Comparison of ENCODE assay signal across 25 cellular contexts in the genomic region with DNA sequence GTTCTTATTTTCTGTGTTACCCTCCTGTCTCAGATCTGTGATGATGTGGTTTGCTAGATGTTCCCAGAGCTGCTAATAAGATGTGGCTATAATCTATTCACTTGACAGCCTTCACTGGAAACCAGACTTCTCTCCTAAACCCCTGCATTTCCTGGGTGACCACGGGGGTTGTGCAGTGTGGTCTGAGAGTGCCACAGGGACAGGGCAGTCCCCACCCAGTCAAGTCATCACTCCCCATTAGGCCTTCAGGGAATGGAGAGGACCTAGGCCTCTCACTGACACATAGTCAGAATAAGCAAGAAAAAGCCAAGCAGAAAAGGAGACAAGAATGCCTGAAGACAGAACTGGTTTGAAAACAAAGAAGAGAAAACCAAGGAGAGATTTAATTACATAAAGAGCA. TPM values are rescaled to one million over a fixed set of nuclear protein-coding genes. Genes with fewer than 3 reads are reported as not detected.
DNase-seq lines count a peak whose midpoint lies in the region; ATAC-seq, FAIRE-seq and TF ChIP-seq lines count a peak whose summit lies in the region.
"Had no signal": no experiment of that assay in that cellular context is flagged by ENCODE, and none has a peak within 500 bp of the region (broad histone marks: within the 10 kb centered on the region; RNA-seq: fewer than 3 reads in every experiment).

No MANE protein-coding gene starts in this region.

- intact Hi-C loops in CD4-positive, alpha-beta memory T cell (cut with micrococcal nuclease): no loop called here

- no peaks in the 10 kb centered on the region for H3K9me3 Mint-ChIP-seq in GM23338
- peaks cover 2% of the 10 kb centered on the region for H3K9me3 Mint-ChIP-seq in natural killer cell treated with Interleukin-12 subunit alpha and Interleukin-12 subunit beta and Interleukin-15 and Interleukin-18, amount 100 ng/mL, for 72 hours
- H3K9me3 Mint-ChIP-seq in CD4-positive, alpha-beta memory T cell: peaks cover 0 to 2% (median 0%) of the 10 kb centered on the region in 8 donors
- H3K9me3 Mint-ChIP-seq: CD4-positive, alpha-beta T cell; H9 had no signal

- no peak for TF ChIP-seq POLR2A in H1 (IDR thresholded peaks at IDR 0.05; ENCODE audit: control extremely low read depth in 1 of 2, low read depth in 2 of 2, low read length in 2 of 2)

- no peak overlapping the region for H3K4me3 ChIP-seq in GM23338
- no peak overlapping the region for H3K4me3 ChIP-seq in H1 (ENCODE audit: extremely low read depth in 1 of 4, insufficient read depth in 2 of 4, low read depth in 3 of 4, low read length in 4 of 4)
- H3K4me3 ChIP-seq in CD4-positive, alpha-beta memory T cell (ENCODE audit: low read length in 2 of 2): no peak overlapping the region
- H3K4me3 ChIP-seq: A549; BLaER1 treated with 17β-estradiol and CSF1 and Interleukin-3, amounts not matched to agents 10 nM and 100 nM had no signal

- H2AFZ ChIP-seq in GM23338: no peak overlapping the region
- no peak overlapping the region for H2AFZ ChIP-seq in H1 (ENCODE audit: low read length)

- H4K5ac ChIP-seq in H1 (ENCODE audit: insufficient read length, low read depth, low read length): no peak overlapping the region

- H3K4ac ChIP-seq in H1 (replicated peaks; ENCODE audit: insufficient read length, low read depth, low read length): no peak overlapping the region

- H4K8ac ChIP-seq in H1 (ENCODE audit: extremely low read depth, insufficient read depth, low read length): no peak overlapping the region

- no peak overlapping the region for H3K4me3 Mint-ChIP-seq in GM23338
- no peak overlapping the region for H3K4me3 Mint-ChIP-seq in natural killer cell treated with Interleukin-12 subunit alpha and Interleukin-12 subunit beta and Interleukin-15 and Interleukin-18, amount 100 ng/mL, for 72 hours
- H3K4me3 Mint-ChIP-seq in CD4-positive, alpha-beta memory T cell: no peak overlapping the region
- H3K4me3 Mint-ChIP-seq: CD14-positive monocyte; CD4-positive, alpha-beta T cell; H9 had no signal

- H3K9me2 ChIP-seq in GM23338 (ENCODE audit: insufficient read depth): peaks cover 12% of the 10 kb centered on the region

- H2BK12ac ChIP-seq in H1 (ENCODE audit: low read depth, low read length): no peak overlapping the region

- peak overlapping the region; percentile 10; the same call in 1 of the 2 replicates for H3K18ac ChIP-seq in H1 (ENCODE audit: extremely low read depth, low read length)

- H3K27ac ChIP-seq in GM23338 (ENCODE audit: low read depth): no peak overlapping the region
- no peak overlapping the region for H3K27ac ChIP-seq in H1 (ENCODE audit: low read depth, low read length)
- H3K27ac ChIP-seq in CD4-positive, alpha-beta memory T cell (ENCODE audit: low read depth, low read length): no peak overlapping the region
- H3K27ac ChIP-seq: A549; BLaER1 treated with 17β-estradiol and CSF1 and Interleukin-3, amounts not matched to agents 10 nM and 100 nM had no signal

- H3K27me3 Mint-ChIP-seq in GM23338 (ENCODE audit: insufficient read depth, low read depth, poor library complexity): peaks cover 4% of the 10 kb centered on the region
- H3K27me3 Mint-ChIP-seq in natural killer cell treated with Interleukin-12 subunit alpha and Interleukin-12 subunit beta and Interleukin-15 and Interleukin-18, amount 100 ng/mL, for 72 hours: peaks cover 0 to 18% of the 10 kb centered on the region in 2 donors
- H3K27me3 Mint-ChIP-seq in CD4-positive, alpha-beta memory T cell: peaks cover 10% of the 10 kb centered on the region in 2 donors

- no peak for TF ChIP-seq CTCF in GM23338 (conservative IDR thresholded peaks at IDR 0.05; ENCODE audit: low read depth in 2 of 2)
- TF ChIP-seq CTCF in H1 (IDR thresholded peaks at IDR 0.05; ENCODE audit: control extremely low read depth in 1 of 3, insufficient read depth in 1 of 3, low read depth in 1 of 3, low read length in 3 of 3): no peak

- H3K79me1 ChIP-seq in H1 (ENCODE audit: low read depth, low read length): no peaks in the 10 kb centered on the region

- H3K9ac ChIP-seq in H1 (replicated peaks in 1 of 4; ENCODE audit: extremely low read depth in 1 of 4, low read depth in 3 of 4, low read length in 3 of 4): no peak overlapping the region
- H3K9ac ChIP-seq: BLaER1 treated with 17β-estradiol and CSF1 and Interleukin-3, amounts not matched to agents 10 nM and 100 nM had no signal

- H3K36me3 Mint-ChIP-seq in GM23338 (ENCODE audit: low read depth): no peaks in the 10 kb centered on the region
- H3K36me3 Mint-ChIP-seq in natural killer cell treated with Interleukin-12 subunit alpha and Interleukin-12 subunit beta and Interleukin-15 and Interleukin-18, amount 100 ng/mL, for 72 hours: no peaks in the 10 kb centered on the region
- H3K36me3 Mint-ChIP-seq in CD4-positive, alpha-beta memory T cell: no peaks in the 10 kb centered on the region
- H3K36me3 Mint-ChIP-seq: CD14-positive monocyte had no signal

- peaks cover 12% of the 10 kb centered on the region for H3K4me1 Mint-ChIP-seq in GM23338
- H3K4me1 Mint-ChIP-seq in natural killer cell treated with Interleukin-12 subunit alpha and Interleukin-12 subunit beta and Interleukin-15 and Interleukin-18, amount 100 ng/mL, for 72 hours (ENCODE audit: low read depth in 2 of 2): peaks cover 8 to 18% of the 10 kb centered on the region in 2 donors
- H3K4me1 Mint-ChIP-seq in CD4-positive, alpha-beta memory T cell: no peaks in the 10 kb centered on the region
- H3K4me1 Mint-ChIP-seq: CD14-positive monocyte had no signal

- H2BK15ac ChIP-seq in H1 (ENCODE audit: low read length): no peak overlapping the region

- no peaks in the 10 kb centered on the region for H3F3A ChIP-seq in GM23338 (replicated peaks; ENCODE audit: low read depth)

- H3K23me2 ChIP-seq in H1 (ENCODE audit: low read depth, low read length): no peaks in the 10 kb centered on the region

- H2BK20ac ChIP-seq in H1 (ENCODE audit: low read length): no peak overlapping the region

- H3K79me2 ChIP-seq in GM23338 (replicated peaks; ENCODE audit: insufficient read depth) (no peaks in the 10 kb centered on the region), H1 (ENCODE audit: control insufficient read depth in 1 of 2, insufficient read depth in 2 of 2, low read length in 2 of 2) (no peaks in the 10 kb centered on the region)

- H3K4me2 ChIP-seq in GM23338 (0 out of 2 replicates have a peak overlapping the region, but pooled peaks have one; percentile 1), H1 (ENCODE audit: insufficient read depth in 1 of 2, low read depth in 2 of 2, low read length in 2 of 2) (no peak overlapping the region)
- H3K4me2 ChIP-seq: A549; BLaER1 treated with 17β-estradiol and CSF1 and Interleukin-3, amounts not matched to agents 10 nM and 100 nM had no signal

- no peaks in the 10 kb centered on the region for H3K9me3 ChIP-seq in H1 (ENCODE audit: insufficient read depth in 2 of 2, low read depth in 1 of 2, low read length in 1 of 2)
- H3K9me3 ChIP-seq in CD4-positive, alpha-beta memory T cell (ENCODE audit: control insufficient read depth in 1 of 2, low read length in 2 of 2): no peaks in the 10 kb centered on the region
- H3K9me3 ChIP-seq: A549; BE2C; BLaER1 treated with 17β-estradiol and CSF1 and Interleukin-3, amounts not matched to agents 10 nM and 100 nM had no signal

- 75% methylated on average over 1 of the region's 1 CpG; no CpG with 5 or more reads in 1 of the 2 experiments for WGBS in H1 (ENCODE audit: extremely low coverage in 1 of 2, insufficient coverage in 1 of 2, insufficient read length in 1 of 2, insufficient replicate concordance in 2 of 2, low coverage in 1 of 2, low lambda C conversion rate in 2 of 2, missing lambda C conversion rate in 1 of 2), 2 experiments

- H3K4me1 ChIP-seq in GM23338 (ENCODE audit: insufficient read depth) (peaks cover 12% of the 10 kb centered on the region), H1 (replicated peaks in 1 of 4; ENCODE audit: control insufficient read depth in 3 of 4, insufficient read depth in 4 of 4, low read length in 3 of 4) (peaks cover 0 to 3% (median 0%) of the 10 kb centered on the region in 4 experiments; a peak in 1 of 7 replicates)
- no peaks in the 10 kb centered on the region for H3K4me1 ChIP-seq in CD4-positive, alpha-beta memory T cell (ENCODE audit: insufficient read depth, low read length)
- H3K4me1 ChIP-seq: A549, BE2C had no signal

- no peak overlapping the region for H2BK5ac ChIP-seq in H1 (ENCODE audit: low read depth, low read length)

- H3K14ac ChIP-seq in H1 (ENCODE audit: insufficient read length): no peak overlapping the region

- H2AK5ac ChIP-seq in H1 (ENCODE audit: low read depth, low read length): no peak overlapping the region

- no peak overlapping the region for H2BK120ac ChIP-seq in H1 (replicated peaks; ENCODE audit: low read depth, low read length)

- H3K36me3 ChIP-seq in GM23338 (ENCODE audit: insufficient read depth): no peaks in the 10 kb centered on the region
- H3K36me3 ChIP-seq in H1 (ENCODE audit: control insufficient read depth in 2 of 4, insufficient read depth in 4 of 4, low read length in 3 of 4): no peaks in the 10 kb centered on the region
- H3K36me3 ChIP-seq in CD4-positive, alpha-beta memory T cell (ENCODE audit: insufficient read depth, low read length): no peaks in the 10 kb centered on the region
- H3K36me3 ChIP-seq: BE2C; BLaER1 treated with 17β-estradiol and CSF1 and Interleukin-3, amounts not matched to agents 10 nM and 100 nM had no signal

- POLR2A ChIA-PET in H1 (lab: Charles Lee; ENCODE audit: partially characterized antibody): interaction anchor here (0.9 kb wide), 1 partner anchor 88 kb away, joined by 3 read pairs; no protein-coding TSS in a partner anchor
- POLR2A ChIA-PET in CD4-positive, alpha-beta memory T cell (lab: Charles Lee; ENCODE audit: partially characterized antibody): no interaction called here

- H3K27ac Mint-ChIP-seq in GM23338: no peak overlapping the region
- H3K27ac Mint-ChIP-seq in natural killer cell treated with Interleukin-12 subunit alpha and Interleukin-12 subunit beta and Interleukin-15 and Interleukin-18, amount 100 ng/mL, for 72 hours: peak overlapping the region in 1 of 2 donors; percentile 42
- H3K27ac Mint-ChIP-seq in CD4-positive, alpha-beta memory T cell: no peak overlapping the region
- H3K27ac Mint-ChIP-seq: CD14-positive monocyte; CD4-positive, alpha-beta T cell; H9 had no signal

- H4K91ac ChIP-seq in H1 (replicated peaks; ENCODE audit: insufficient read length, low read length): no peak overlapping the region

- H4K20me1 ChIP-seq in GM23338 (replicated peaks; ENCODE audit: insufficient read depth) (no peaks in the 10 kb centered on the region), H1 (replicated peaks in 1 of 2; ENCODE audit: control insufficient read depth in 1 of 2, insufficient read depth in 2 of 2, low read length in 2 of 2) (no peaks in the 10 kb centered on the region)
- H4K20me1 ChIP-seq: BLaER1 treated with 17β-estradiol and CSF1 and Interleukin-3, amounts not matched to agents 10 nM and 100 nM had no signal

- ATAC-seq in GM23338 (no peak), HG02759 (IDR thresholded peaks at IDR 0.05; ENCODE audit: unreplicated experiment) (no peak)
- ATAC-seq in natural killer cell treated with Interleukin-12 subunit alpha and Interleukin-12 subunit beta and Interleukin-15 and Interleukin-18, amount 100 ng/mL, for 72 hours: peak; percentile 51 to 83
- ATAC-seq: A549, HCT116 had no signal

- no peak for TF ChIP-seq RAD21 in H1 (IDR thresholded peaks at IDR 0.05 in 1 of 2, conservative IDR thresholded peaks at IDR 0.05 in 1 of 2; ENCODE audit: low read depth in 2 of 2, low read length in 2 of 2)

- H3K56ac ChIP-seq in H1 (replicated peaks; ENCODE audit: insufficient read length, low read depth, low read length): no peak overlapping the region

- DNase-seq in GM23338 (ENCODE audit: low spot score): no peak
- DNase-seq in H1 (ENCODE audit: low read depth in 1 of 2, low spot score in 2 of 2): no peak
- no peak for DNase-seq in natural killer cell treated with Interleukin-12 subunit alpha and Interleukin-12 subunit beta and Interleukin-15 and Interleukin-18, amount 100 ng/mL, for 72 hours (ENCODE audit: low spot score)
- DNase-seq in epidermal melanocyte (ENCODE audit: insufficient read length, low spot score): no peak
- DNase-seq in CD4-positive, alpha-beta memory T cell: no peak
- DNase-seq in activated T-cell treated with anti-CD3 and anti-CD28 coated beads, Interleukin-2, amount 50 U/mL, for 48 hours: no peak
- DNase-seq: 8988T; ACHN; AML-193; BE2C; Calu3; CD4-positive, alpha-beta T cell; COR-L47; DMS53; DMS79 treated with DMSO at 0.1 percent for 48 hours; GF-D8; H9 had no signal

- no peak for TF ChIP-seq EP300 in H1 (IDR thresholded peaks at IDR 0.05; ENCODE audit: borderline replicate concordance in 1 of 2, low read depth in 2 of 2, low read length in 2 of 2)

- no peak overlapping the region for H3K23ac ChIP-seq in H1 (ENCODE audit: insufficient read length)

- H3K27me3 ChIP-seq in GM23338 (ENCODE audit: insufficient read depth) (no peaks in the 10 kb centered on the region), H1 (replicated peaks in 1 of 4; ENCODE audit: control insufficient read depth in 3 of 4, extremely low read depth in 1 of 4, insufficient read depth in 3 of 4, low read length in 3 of 4) (no peaks in the 10 kb centered on the region)
- H3K27me3 ChIP-seq in CD4-positive, alpha-beta memory T cell (ENCODE audit: insufficient read depth, low read length): no peaks in the 10 kb centered on the region
- H3K27me3 ChIP-seq: BE2C; BLaER1 treated with 17β-estradiol and CSF1 and Interleukin-3, amounts not matched to agents 10 nM and 100 nM had no signal

- no peak for FAIRE-seq in H1 (lab: Jason Lieb, UNC)
- FAIRE-seq: GM12892 had no signal

- CTCF ChIA-PET in H1 (lab: Charles Lee; ENCODE audit: partially characterized antibody): interaction anchor here (0.8 kb wide), 1 partner anchor 12 kb away, joined by 3 read pairs; no protein-coding TSS in a partner anchor
- CTCF ChIA-PET in CD4-positive, alpha-beta memory T cell (lab: Charles Lee; ENCODE audit: partially characterized antibody): no interaction called here

RNA-seq across cellular contexts. Expression of a gene that starts 58.3 kb away (rescaled TPM):
- 0.27 and 0.63 TPM in 2 replicates for total RNA-seq in GM23338 (2014; rRNA removed; shearing (Covaris generic))
- 0.29 and 0.38 TPM in 2 replicates for polyA plus RNA-seq in GM23338 (2016; fragmentation: Nextera tagmentation; extraction: Ambion mirVana)
- total RNA-seq in H1 (2021; fragmentation: NEBNext Ultra II Directional; extraction: Animal tissue kit (Norgen Biotek cat#: 25700)): 0.54 and 0.78 TPM in 2 replicates
- 0.31 and 0.39 TPM in 2 replicates for polyA plus RNA-seq in H1 (2011; rRNA removed)
- 0.35 TPM for polyA plus RNA-seq in H1 (2011; cell fraction: cytosol; rRNA removed)
- polyA plus RNA-seq in H1 (2011; cell fraction: nucleus; rRNA removed): 0.40 TPM
- 0.31 to 0.56 TPM (median 0.40 TPM) in 4 replicates for polyA plus RNA-seq in H1 (2012, experiment 1 of 2)
- 0.25 TPM for polyA plus RNA-seq in H1 (2012, experiment 2 of 2)
- 0.45 TPM for polyA plus RNA-seq in H1 (2013, experiment 1 of 2)
- 0.66 TPM for polyA plus RNA-seq in H1 (2013, experiment 2 of 2)
- polyA minus RNA-seq in H1 (2011; rRNA and poly(A)+ RNA removed): 0.80 and 1.2 TPM in 2 replicates
- 0.88 TPM for polyA minus RNA-seq in H1 (2011; cell fraction: cytosol; rRNA and poly(A)+ RNA removed)
- 1.2 TPM for polyA minus RNA-seq in H1 (2011; cell fraction: nucleus; rRNA and poly(A)+ RNA removed)
- total RNA-seq in natural killer cell treated with Interleukin-12 subunit alpha and Interleukin-12 subunit beta and Interleukin-15 and Interleukin-18, amount 100 ng/mL, for 72 hours: not detected
- total RNA-seq in CD4-positive, alpha-beta memory T cell: not detected
- polyA plus RNA-seq in CD4-positive, alpha-beta memory T cell: not detected
- total RNA-seq: Calu3; CD4-positive, alpha-beta T cell; Daoy; H4; H9 had no signal
- polyA plus RNA-seq: A549, CD14-positive monocyte had no signal

Comparison
In these comparisons a context has a peak if more than half of its experiments do, and no peak if none do; other contexts are left out.
1. ATAC-seq: peak in natural killer cell treated with Interleukin-12 subunit alpha and Interleukin-12 subunit beta and Interleukin-15 and Interleukin-18, amount 100 ng/mL, for 72 hours (2 of 2); none in GM23338 (single experiment) and HG02759 (single experiment).